17 cellular contexts compared by ENCODE assay signal in the genomic region with DNA sequence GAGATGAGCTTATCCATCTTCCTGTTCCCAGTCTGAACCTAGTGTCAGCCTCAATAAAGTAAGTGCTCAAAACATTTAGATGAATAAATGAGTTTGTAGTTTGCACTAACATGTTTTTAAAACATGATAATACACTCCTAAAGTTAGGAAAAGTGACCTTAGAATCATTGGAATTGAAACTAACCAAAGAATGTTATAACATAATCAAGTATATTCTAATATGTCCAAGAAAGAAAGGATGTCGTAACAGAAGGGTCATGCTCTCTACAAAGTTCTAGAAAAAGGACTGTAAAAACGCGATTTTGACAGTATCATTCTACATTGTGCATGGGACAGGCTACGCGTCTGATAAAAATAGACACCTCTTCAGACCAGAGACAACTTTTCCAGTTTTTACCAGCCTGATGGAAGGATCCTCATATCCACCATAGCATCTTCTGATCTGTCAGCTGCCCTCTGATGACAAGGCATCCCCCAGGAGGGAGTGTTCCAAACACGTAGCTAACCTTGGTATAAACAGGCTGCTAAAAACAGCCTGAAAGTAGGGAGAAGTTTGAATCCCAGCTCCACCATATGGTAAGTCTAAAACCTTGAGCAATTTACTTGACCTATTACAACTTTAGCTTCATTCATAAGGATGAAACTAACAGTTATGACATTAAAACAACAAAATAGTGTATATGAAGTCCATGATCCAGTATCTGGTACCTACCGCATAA. TPM values are rescaled to one million over a fixed set of nuclear protein-coding genes. Genes with fewer than 3 reads are reported as not detected.
"Had no signal": no experiment of that assay in that cellular context is flagged by ENCODE, and none has a peak within 500 bp of the region (broad histone marks: within the 10 kb centered on the region; RNA-seq: fewer than 3 reads in every experiment).

No MANE protein-coding gene starts in this region.

- H3K9me3 ChIP-seq: tibial nerve had no signal

- ATAC-seq: left lobe of liver had no signal

- H3K4me3 ChIP-seq: coronary artery, lung, tibial nerve had no signal

- H3K27ac ChIP-seq: brain microvascular endothelial cell, coronary artery had no signal

- DNase-seq: activated B cell treated with CpG ODN at 0.5 μM for 24 hours; activated CD4-positive, alpha-beta memory T cell treated with anti-CD3 and anti-CD28 coated beads for 36 hours; activated CD4-positive, alpha-beta T cell treated with anti-CD3 and anti-CD28 coated beads for 4 hours; activated naive CD4-positive, alpha-beta T cell; activated naive CD8-positive, alpha-beta T cell treated with anti-CD3 and anti-CD28 coated beads, Interleukin-2, amount 10 ng/mL, durations not matched to agents 7 days and 5 days; brain microvascular endothelial cell; foreskin melanocyte; nephron progenitor cell; nucleus accumbens; posterior cingulate gyrus; retina; stimulated activated CD8-positive, alpha-beta memory T cell treated with anti-CD3 and anti-CD28 coated beads, Interleukin-4, amount 100 ng/mL, for 48 hours; stimulated activated naive CD4-positive, alpha-beta T cell had no signal

- H3K36me3 ChIP-seq: brain microvascular endothelial cell, tibial nerve had no signal

- H3K27me3 ChIP-seq: brain microvascular endothelial cell, tibial nerve had no signal

RNA-seq across cellular contexts. Expression of a gene that starts 30.2 kb away (rescaled TPM):
- total RNA-seq: activated B cell treated with CpG ODN at 0.5 μM for 24 hours had no signal
